In the genomic region with DNA sequence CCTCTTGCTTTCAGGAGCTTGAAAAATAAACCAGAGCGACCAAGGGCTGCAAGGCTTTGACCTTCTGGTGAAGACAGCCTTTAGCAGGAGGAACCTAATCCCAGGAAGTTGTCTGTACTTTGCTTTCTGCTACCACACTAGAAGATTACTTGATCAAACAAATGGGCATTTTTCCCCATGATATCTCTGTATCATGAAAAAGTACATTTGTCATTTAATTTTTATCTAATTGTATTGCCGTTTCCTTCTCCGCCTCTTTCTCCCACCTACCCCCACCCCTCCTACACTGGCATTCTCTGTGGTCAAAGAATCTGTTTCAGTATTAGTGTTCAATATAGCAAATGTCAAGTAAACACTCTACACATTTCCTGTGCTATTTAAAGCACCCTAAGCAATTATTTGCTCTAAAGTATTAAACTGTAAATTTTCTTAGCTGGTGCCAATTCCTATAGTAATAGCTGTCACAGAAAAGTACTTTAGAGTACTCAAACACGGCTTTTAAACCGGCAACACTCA, we compare ENCODE assay signal across 8 cellular contexts. TPM values are rescaled to one million over a fixed set of nuclear protein-coding genes. Genes with fewer than 3 reads are reported as not detected.
DNase-seq lines count a peak whose midpoint lies in the region; ATAC-seq and TF ChIP-seq lines count a peak whose summit lies in the region.

No MANE protein-coding gene starts in this region.

- POLR2A ChIA-PET in activated B cell treated with CpG ODN at 0.5 μM for 24 hours (lab: Charles Lee): interaction anchor here (0.7 to 1.4 kb wide), 4 partner anchors 9 to 19 kb away, joined by 3 to 6 read pairs (median 4); no protein-coding TSS in a partner anchor

- intact Hi-C loops in activated B cell treated with CpG ODN at 0.5 μM for 24 hours (cut with micrococcal nuclease) (loop anchor here (2.0 kb wide), 1 partner anchor 19 kb away; no protein-coding TSS in a partner anchor), Right ventricle myocardium superior (cut with DNase I) (no loop called here)

- TF ChIP-seq CTCF in activated B cell treated with CpG ODN at 0.5 μM for 24 hours (IDR thresholded peaks at IDR 0.05): no peak

- H3K36me3 Mint-ChIP-seq in activated B cell treated with CpG ODN at 0.5 μM for 24 hours (ENCODE audit: low read depth): no peaks in the 10 kb centered on the region

- peak; percentile 14 to 18 for DNase-seq in NCI-H446 (lab: John Stamatoyannopoulos, UW)
- no peak for DNase-seq in NCI-H446 treated with DMSO at 0.1 percent for 48 hours (lab: John Stamatoyannopoulos, UW)
- no peak for DNase-seq in activated B cell treated with CpG ODN at 0.5 μM for 24 hours
- peak; percentile 25 to 51 for DNase-seq in stimulated activated CD4-positive, alpha-beta T cell treated with anti-CD3 and anti-CD28 coated beads, Interleukin-2, amount 100 ng/mL, for 24 hours
- no peak for DNase-seq in mesenteric fat pad (ENCODE audit: low spot score)
- no peak for DNase-seq in HuH-7.5 (ENCODE audit: low spot score)
- DNase-seq in Right ventricle myocardium superior: no peak

- CTCF ChIA-PET in activated B cell treated with CpG ODN at 0.5 μM for 24 hours (lab: Charles Lee): interaction anchor here (0.8 to 1.5 kb wide), 3 partner anchors 30 to 319 kb away, joined by 3 to 4 read pairs (median 3); a partner anchor contains a TSS

- H3K27ac Mint-ChIP-seq in activated B cell treated with CpG ODN at 0.5 μM for 24 hours: no peak overlapping the region

- peaks cover 21% of the 10 kb centered on the region for H3K4me1 Mint-ChIP-seq in activated B cell treated with CpG ODN at 0.5 μM for 24 hours

- H3K27me3 Mint-ChIP-seq in activated B cell treated with CpG ODN at 0.5 μM for 24 hours: no peaks in the 10 kb centered on the region

- H3K4me3 Mint-ChIP-seq in activated B cell treated with CpG ODN at 0.5 μM for 24 hours: peak overlapping the region; percentile 52

- H3K9me3 Mint-ChIP-seq in activated B cell treated with CpG ODN at 0.5 μM for 24 hours: no peaks in the 10 kb centered on the region

- ATAC-seq in HG02970 (IDR thresholded peaks at IDR 0.05; ENCODE audit: low FRiP score, unreplicated experiment): peak; percentile 71
- ATAC-seq in activated B cell treated with CpG ODN at 0.5 μM for 24 hours (ENCODE audit: low read depth): peak; percentile 62
- no peak for ATAC-seq in Right ventricle myocardium superior (ENCODE audit: poor library complexity)

RNA-seq across cellular contexts. Expression of a gene that starts 29.7 kb away (rescaled TPM):
- total RNA-seq in activated B cell treated with CpG ODN at 0.5 μM for 24 hours (43.1 and 59.8 TPM in 2 replicates), mesenteric fat pad (36.0 TPM), Right ventricle myocardium superior (36.1 TPM)

Comparison
In these comparisons a context has a peak if more than half of its experiments do, and no peak if none do; other contexts are left out.
1. DNase-seq: peak in NCI-H446 (2 of 2) and stimulated activated CD4-positive, alpha-beta T cell treated with anti-CD3 and anti-CD28 coated beads, Interleukin-2, amount 100 ng/mL, for 24 hours (2 of 2); none in NCI-H446 treated with DMSO at 0.1 percent for 48 hours (single experiment), activated B cell treated with CpG ODN at 0.5 μM for 24 hours (single experiment), mesenteric fat pad (single experiment), HuH-7.5 (single experiment) and Right ventricle myocardium superior (single experiment).